8 cellular contexts compared by ENCODE assay signal in genomic region chr19:50723069-50723468, GRCh38. TPM values are rescaled to one million over a fixed set of nuclear protein-coding genes. Genes with fewer than 3 reads are reported as not detected.
DNase-seq lines count a peak whose midpoint lies in the region; TF ChIP-seq lines count a peak whose summit lies in the region.

Gene CLEC11A (plus strand): TSS chr19:50723364. CDS start chr19:50723526, 162 bp downstream.

- intact Hi-C loops in esophagus muscularis mucosa (cut with DNase I) = loop anchor here (5.0 kb wide), 1 partner anchor 59 kb away; no protein-coding TSS in a partner anchor

- no peaks in the 10 kb centered on the region for H3K36me3 ChIP-seq in esophagus muscularis mucosa

- TF ChIP-seq POLR2A in esophagus muscularis mucosa (IDR thresholded peaks at IDR 0.05; ENCODE audit: low read depth) = no peak

- H3K4me3 Mint-ChIP-seq in neural crest cell = peak within 1 kb of the TSS; percentile 91

- H3K27me3 Mint-ChIP-seq in neural crest cell (ENCODE audit: low read depth) = peaks cover 32% of the 10 kb centered on the region

- H3K27ac ChIP-seq in esophagus muscularis mucosa (replicated peaks in 1 of 4) = peak within 1 kb of the TSS; percentile 36 to 80 (median 70)

- TF ChIP-seq EP300 in esophagus muscularis mucosa (IDR thresholded peaks at IDR 0.05) = no peak

- H3K4me1 ChIP-seq in esophagus muscularis mucosa = peaks cover 29 to 57% (median 45%) of the 10 kb centered on the region in 4 donors

- no peak within 1 kb of the TSS for H3K27ac Mint-ChIP-seq in neural crest cell (ENCODE audit: unreplicated experiment)

- no peaks in the 10 kb centered on the region for H3K9me3 ChIP-seq in esophagus muscularis mucosa

- WGBS in esophagus muscularis mucosa = 26% methylated on average over 15 of the region's 15 CpGs

- H3K9me3 Mint-ChIP-seq in neural crest cell = no peaks in the 10 kb centered on the region

- TF ChIP-seq CTCF in esophagus muscularis mucosa (IDR thresholded peaks at IDR 0.05) (no peak), neural crest cell (conservative IDR thresholded peaks at IDR 0.05) (no peak)

- H3K36me3 Mint-ChIP-seq in neural crest cell (ENCODE audit: low read depth) = no peaks in the 10 kb centered on the region

- peaks cover 7 to 81% (median 29%) of the 10 kb centered on the region in 4 donors for H3K27me3 ChIP-seq in esophagus muscularis mucosa

- DNase-seq in ELR (ENCODE audit: low read depth) (peak; percentile 89), SIG-M5 treated with dmso at 0.1 percent for 504 hours (lab: John Stamatoyannopoulos, UW; ENCODE audit: unreplicated experiment) (peak; percentile 78), esophagus muscularis mucosa (ENCODE audit: extremely low spot score) (no peak), neural crest cell (ENCODE audit: low read depth, low spot score) (no peak), NCI-H526 treated with DMSO at 0.1 percent for 48 hours (lab: John Stamatoyannopoulos, UW) (no peak), NCI-H2029 (lab: John Stamatoyannopoulos, UW) (no peak), HT-29 (ENCODE audit: low spot score) (no peak), NCI-H1694 (lab: John Stamatoyannopoulos, UW) (no peak)

- peaks cover 38% of the 10 kb centered on the region for H3K4me1 Mint-ChIP-seq in neural crest cell

- peak within 1 kb of the TSS; percentile 61 to 86 (median 62) for H3K4me3 ChIP-seq in esophagus muscularis mucosa

RNA-seq across cellular contexts. Expression of gene CLEC11A, which starts in this region (rescaled TPM):
- 10 to 100 TPM in 3 of 4 donors, 1 to 10 TPM in 1; 8.3 to 15.4 (median 11.1) TPM for total RNA-seq in esophagus muscularis mucosa
- total RNA-seq in neural crest cell = 7.6 and 7.9 TPM in 2 replicates
- total RNA-seq in HT-29 (2014; rRNA removed; shearing (Covaris generic)) = 3.5 and 4.0 TPM in 2 replicates

Comparison
In these comparisons a context has a peak if more than half of its experiments do, and no peak if none do; other contexts are left out.
1. DNase-seq: peak in ELR (single experiment) and SIG-M5 treated with dmso at 0.1 percent for 504 hours (single experiment); none in esophagus muscularis mucosa (single experiment), neural crest cell (single experiment), NCI-H526 treated with DMSO at 0.1 percent for 48 hours (single experiment), NCI-H2029 (single experiment), HT-29 (single experiment) and NCI-H1694 (single experiment).